1 cellular context compared by ENCODE assay signal in the genomic region with DNA sequence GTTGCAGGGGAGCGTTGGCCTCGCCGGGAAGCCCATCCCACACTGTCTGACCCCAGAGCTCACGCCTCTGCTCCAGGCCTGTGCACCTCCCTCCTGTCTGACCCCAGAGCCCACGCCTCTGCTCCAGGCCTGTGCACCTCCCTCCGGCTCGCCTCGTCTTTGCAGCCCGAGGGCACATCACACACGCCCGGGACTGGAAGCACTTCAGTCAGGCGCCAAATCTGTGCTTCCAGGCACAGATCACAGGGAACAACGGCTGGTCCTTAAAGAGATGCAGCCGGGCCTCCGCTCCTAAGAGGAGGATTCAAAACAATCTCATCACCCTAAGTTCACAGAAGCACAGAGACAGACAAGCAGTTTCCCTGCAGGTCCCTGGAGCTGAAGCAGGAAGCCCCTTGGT.
TF ChIP-seq lines count a peak whose summit lies in the region.

No MANE protein-coding gene starts in this region.

TF ChIP-seq in WTC11, 78 proteins besides CTCF, POLR2A, EP300 and RAD21 (continued from another document):
- TF ChIP-seq, protein P1, sequence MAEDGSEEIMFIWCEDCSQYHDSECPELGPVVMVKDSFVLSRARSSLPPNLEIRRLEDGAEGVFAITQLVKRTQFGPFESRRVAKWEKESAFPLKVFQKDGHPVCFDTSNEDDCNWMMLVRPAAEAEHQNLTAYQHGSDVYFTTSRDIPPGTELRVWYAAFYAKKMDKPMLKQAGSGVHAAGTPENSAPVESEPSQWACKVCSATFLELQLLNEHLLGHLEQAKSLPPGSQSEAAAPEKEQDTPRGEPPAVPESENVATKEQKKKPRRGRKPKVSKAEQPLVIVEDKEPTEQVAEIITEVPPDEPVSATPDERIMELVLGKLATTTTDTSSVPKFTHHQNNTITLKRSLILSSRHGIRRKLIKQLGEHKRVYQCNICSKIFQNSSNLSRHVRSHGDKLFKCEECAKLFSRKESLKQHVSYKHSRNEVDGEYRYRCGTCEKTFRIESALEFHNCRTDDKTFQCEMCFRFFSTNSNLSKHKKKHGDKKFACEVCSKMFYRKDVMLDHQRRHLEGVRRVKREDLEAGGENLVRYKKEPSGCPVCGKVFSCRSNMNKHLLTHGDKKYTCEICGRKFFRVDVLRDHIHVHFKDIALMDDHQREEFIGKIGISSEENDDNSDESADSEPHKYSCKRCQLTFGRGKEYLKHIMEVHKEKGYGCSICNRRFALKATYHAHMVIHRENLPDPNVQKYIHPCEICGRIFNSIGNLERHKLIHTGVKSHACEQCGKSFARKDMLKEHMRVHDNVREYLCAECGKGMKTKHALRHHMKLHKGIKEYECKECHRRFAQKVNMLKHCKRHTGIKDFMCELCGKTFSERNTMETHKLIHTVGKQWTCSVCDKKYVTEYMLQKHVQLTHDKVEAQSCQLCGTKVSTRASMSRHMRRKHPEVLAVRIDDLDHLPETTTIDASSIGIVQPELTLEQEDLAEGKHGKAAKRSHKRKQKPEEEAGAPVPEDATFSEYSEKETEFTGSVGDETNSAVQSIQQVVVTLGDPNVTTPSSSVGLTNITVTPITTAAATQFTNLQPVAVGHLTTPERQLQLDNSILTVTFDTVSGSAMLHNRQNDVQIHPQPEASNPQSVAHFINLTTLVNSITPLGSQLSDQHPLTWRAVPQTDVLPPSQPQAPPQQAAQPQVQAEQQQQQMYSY (CRISPR knock-in tag; IDR thresholded peaks at IDR 0.05), result no peak
